1 cellular context compared by ENCODE assay signal in genomic region chr11:74966651-74967050, GRCh38.
TF ChIP-seq lines count a peak whose summit lies in the region.

No MANE protein-coding gene starts in this region.

TF ChIP-seq in SK-N-SH treated with all-trans-retinoic acid at 6 μM for 48 hours, 23 proteins besides CTCF, POLR2A, EP300 and RAD21:
- TF ChIP-seq TSHZ2 (CRISPR knock-in tag; IDR thresholded peaks at IDR 0.05): no peak
- no peak for TF ChIP-seq OSR1 (CRISPR knock-in tag; IDR thresholded peaks at IDR 0.05)
- no peak for TF ChIP-seq ZFP30 (CRISPR knock-in tag; IDR thresholded peaks at IDR 0.05)
- TF ChIP-seq, protein P1, sequence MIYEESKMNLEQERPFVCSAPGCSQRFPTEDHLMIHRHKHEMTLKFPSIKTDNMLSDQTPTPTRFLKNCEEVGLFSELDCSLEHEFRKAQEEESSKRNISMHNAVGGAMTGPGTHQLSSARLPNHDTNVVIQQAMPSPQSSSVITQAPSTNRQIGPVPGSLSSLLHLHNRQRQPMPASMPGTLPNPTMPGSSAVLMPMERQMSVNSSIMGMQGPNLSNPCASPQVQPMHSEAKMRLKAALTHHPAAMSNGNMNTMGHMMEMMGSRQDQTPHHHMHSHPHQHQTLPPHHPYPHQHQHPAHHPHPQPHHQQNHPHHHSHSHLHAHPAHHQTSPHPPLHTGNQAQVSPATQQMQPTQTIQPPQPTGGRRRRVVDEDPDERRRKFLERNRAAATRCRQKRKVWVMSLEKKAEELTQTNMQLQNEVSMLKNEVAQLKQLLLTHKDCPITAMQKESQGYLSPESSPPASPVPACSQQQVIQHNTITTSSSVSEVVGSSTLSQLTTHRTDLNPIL (CRISPR knock-in tag; IDR thresholded peaks at IDR 0.05; ENCODE audit: low read depth): no peak
- TF ChIP-seq ZC3H10 (CRISPR knock-in tag; IDR thresholded peaks at IDR 0.05): no peak
- no peak for TF ChIP-seq ESRRG (CRISPR knock-in tag; IDR thresholded peaks at IDR 0.05)
TF ChIP-seq in SK-N-SH treated with all-trans-retinoic acid at 6 μM for 48 hours: peak in this region for 0.
